ENCODE assay signal across 2 cellular contexts in genomic region chr19:737591-738093, GRCh38.
TF ChIP-seq lines count a peak whose summit lies in the region.

No MANE protein-coding gene starts in this region.

TF ChIP-seq in HEK293, 187 proteins besides CTCF, POLR2A, EP300 and RAD21 (continues in another document):
- TF ChIP-seq ZNF18 (tag by site-specific recombination; IDR thresholded peaks at IDR 0.05) (no peak), ZNF366 (tag by site-specific recombination; conservative IDR thresholded peaks at IDR 0.05) (no peak), GLIS1 (tag by site-specific recombination; IDR thresholded peaks at IDR 0.05) (no peak), ZNF488 (tag by site-specific recombination; IDR thresholded peaks at IDR 0.05) (no peak), ZFHX2 (tag by site-specific recombination; conservative IDR thresholded peaks at IDR 0.05) (peak; percentile 43; the same call in 1 of the 2 replicates), ZSCAN4 (tag by site-specific recombination; IDR thresholded peaks at IDR 0.05) (no peak), ZNF214 (tag by site-specific recombination; IDR thresholded peaks at IDR 0.05; ENCODE audit: borderline replicate concordance) (no peak), ZNF223 (tag by site-specific recombination; IDR thresholded peaks at IDR 0.05) (0 out of 2 replicates have a peak, but pooled peaks have one; percentile 18), AEBP2 (tag by site-specific recombination; IDR thresholded peaks at IDR 0.05; ENCODE audit: borderline replicate concordance) (no peak), ZBTB26 (tag by site-specific recombination; optimal IDR thresholded peaks at IDR 0.05) (no peak), SCRT1 (tag by site-specific recombination; IDR thresholded peaks at IDR 0.05; ENCODE audit: borderline replicate concordance) (no peak), ZNF362 (tag by site-specific recombination; IDR thresholded peaks at IDR 0.05) (no peak), TCF7L2 (IDR thresholded peaks at IDR 0.05; ENCODE audit: borderline replicate concordance, low read depth, low read length) (no peak), ZNF341 (tag by site-specific recombination; IDR thresholded peaks at IDR 0.05; ENCODE audit: low read depth) (peak; percentile 96), ZNF473 (tag by site-specific recombination; IDR thresholded peaks at IDR 0.05) (no peak), ZNF624 (tag by site-specific recombination; IDR thresholded peaks at IDR 0.05) (no peak), ZNF426 (tag by site-specific recombination; IDR thresholded peaks at IDR 0.05) (no peak), ZNF138 (tag by site-specific recombination; IDR thresholded peaks at IDR 0.05; ENCODE audit: borderline replicate concordance) (no peak), MZF1 (tag by site-specific recombination; IDR thresholded peaks at IDR 0.05; ENCODE audit: borderline replicate concordance) (no peak), ZNF580 (tag by site-specific recombination; IDR thresholded peaks at IDR 0.05) (no peak), ZNF623 (tag by site-specific recombination; IDR thresholded peaks at IDR 0.05) (peak; percentile 100), HOXC10 (CRISPR knock-in tag; IDR thresholded peaks at IDR 0.05) (no peak), ZNF558 (tag by site-specific recombination; IDR thresholded peaks at IDR 0.05) (no peak), SCRT2 (tag by site-specific recombination; IDR thresholded peaks at IDR 0.05) (no peak)

TF ChIP-seq in HepG2, 621 proteins besides CTCF, POLR2A, EP300 and RAD21 (continues in another document):
- TF ChIP-seq SALL1 (CRISPR knock-in tag; IDR thresholded peaks at IDR 0.05) = peak; percentile 24; the same call in 1 of the 2 replicates
- no peak for TF ChIP-seq ISX (CRISPR knock-in tag; conservative IDR thresholded peaks at IDR 0.05)
- no peak for TF ChIP-seq CREB3 (CRISPR knock-in tag; IDR thresholded peaks at IDR 0.05)
- peak; percentile 88 for TF ChIP-seq PATZ1 (CRISPR knock-in tag; IDR thresholded peaks at IDR 0.05)
- no peak for TF ChIP-seq HBP1 (CRISPR knock-in tag; IDR thresholded peaks at IDR 0.05; ENCODE audit: low read depth)
- TF ChIP-seq ZNF850 (CRISPR knock-in tag; conservative IDR thresholded peaks at IDR 0.05) = 0 out of 2 replicates have a peak, but pooled peaks have one; percentile 65
- no peak for TF ChIP-seq ZFP62 (CRISPR knock-in tag; IDR thresholded peaks at IDR 0.05)
- TF ChIP-seq EZH2 (conservative IDR thresholded peaks at IDR 0.05; ENCODE audit: low read depth, low read length) = no peak
- TF ChIP-seq UBTF (CRISPR knock-in tag; IDR thresholded peaks at IDR 0.05) = no peak
- no peak for TF ChIP-seq KAT8 (CRISPR knock-in tag; IDR thresholded peaks at IDR 0.05)
- peak; percentile 77 for TF ChIP-seq ZMYM2 (CRISPR knock-in tag; IDR thresholded peaks at IDR 0.05)
- 0 out of 2 replicates have a peak, but pooled peaks have one; percentile 4 for TF ChIP-seq ZNF572 (CRISPR knock-in tag; IDR thresholded peaks at IDR 0.05)
- TF ChIP-seq MAX (IDR thresholded peaks at IDR 0.05) = peak; percentile 14; the same call in 1 of the 2 replicates
- no peak for TF ChIP-seq ZNF777 (CRISPR knock-in tag; IDR thresholded peaks at IDR 0.05)
- TF ChIP-seq KDM3A (CRISPR knock-in tag; IDR thresholded peaks at IDR 0.05; ENCODE audit: low read depth) = peak; percentile 10; the same call in 1 of the 2 replicates
- TF ChIP-seq ZNF580 (CRISPR knock-in tag; IDR thresholded peaks at IDR 0.05; ENCODE audit: borderline replicate concordance, low read depth) = 0 out of 2 replicates have a peak, but pooled peaks have one; percentile 16
- peak; percentile 68; the same call in 1 of the 2 replicates for TF ChIP-seq DNMT1 (CRISPR knock-in tag; IDR thresholded peaks at IDR 0.05)
- TF ChIP-seq LRRFIP1 (CRISPR knock-in tag; conservative IDR thresholded peaks at IDR 0.05) = no peak
- TF ChIP-seq ZUFSP (CRISPR knock-in tag; IDR thresholded peaks at IDR 0.05; ENCODE audit: borderline replicate concordance) = no peak
- TF ChIP-seq GLI4 (CRISPR knock-in tag; IDR thresholded peaks at IDR 0.05; ENCODE audit: borderline replicate concordance) = 0 out of 2 replicates have a peak, but pooled peaks have one; percentile 33
- 0 out of 4 replicates have a peak, but pooled peaks have one; percentile 14 to 34 for TF ChIP-seq HMGXB4 (CRISPR knock-in tag; IDR thresholded peaks at IDR 0.05; ENCODE audit: borderline replicate concordance in 1 of 2, low read depth in 1 of 2)
- 0 out of 2 replicates have a peak, but pooled peaks have one; percentile 70 for TF ChIP-seq HNRNPL (IDR thresholded peaks at IDR 0.05; ENCODE audit: low read depth, low read length)
- TF ChIP-seq CENPBD1 (CRISPR knock-in tag; IDR thresholded peaks at IDR 0.05; ENCODE audit: borderline replicate concordance, low read depth) = no peak
- TF ChIP-seq NONO (IDR thresholded peaks at IDR 0.05) = no peak
- TF ChIP-seq NONO (CRISPR knock-in tag; conservative IDR thresholded peaks at IDR 0.05) = no peak; the same call in 1 of the 2 replicates
- TF ChIP-seq ZNF430 (CRISPR knock-in tag; IDR thresholded peaks at IDR 0.05) = peak; percentile 17; the same call in 1 of the 2 replicates
- no peak for TF ChIP-seq TSC22D2 (CRISPR knock-in tag; IDR thresholded peaks at IDR 0.05; ENCODE audit: borderline replicate concordance)
- no peak for TF ChIP-seq HINFP (CRISPR knock-in tag; IDR thresholded peaks at IDR 0.05; ENCODE audit: low read depth)
- TF ChIP-seq SKI (IDR thresholded peaks at IDR 0.05; ENCODE audit: partially characterized antibody) = peak; percentile 10
- peak; percentile 61; the same call in 1 of the 2 replicates for TF ChIP-seq ZBTB7A (CRISPR knock-in tag; IDR thresholded peaks at IDR 0.05)
- 0 out of 2 replicates have a peak, but pooled peaks have one; percentile 42 for TF ChIP-seq ZBTB38 (CRISPR knock-in tag; IDR thresholded peaks at IDR 0.05)
- no peak for TF ChIP-seq ZNF432 (CRISPR knock-in tag; IDR thresholded peaks at IDR 0.05; ENCODE audit: borderline replicate concordance)
- TF ChIP-seq REPIN1 (CRISPR knock-in tag; IDR thresholded peaks at IDR 0.05; ENCODE audit: borderline replicate concordance, low read depth) = 0 out of 2 replicates have a peak, but pooled peaks have one; percentile 35
- no peak for TF ChIP-seq ZNF10 (CRISPR knock-in tag; IDR thresholded peaks at IDR 0.05; ENCODE audit: borderline replicate concordance, low read depth)
